In genomic region chr12:12138203-12139154, GRCh38 we compare ENCODE assay signal across 25 cellular contexts.
DNase-seq lines count a peak whose midpoint lies in the region; ATAC-seq, FAIRE-seq and TF ChIP-seq lines count a peak whose summit lies in the region.
"Had no signal": no experiment of that assay in that cellular context is flagged by ENCODE, and none has a peak within 500 bp of the region (broad histone marks: within the 10 kb centered on the region; RNA-seq: fewer than 3 reads in every experiment).

No MANE protein-coding gene starts in this region.

- no peak for DNase-seq in Calu3
- peak; percentile 35 for DNase-seq in bronchial epithelial cell (ENCODE audit: low read depth)
- DNase-seq in hepatocyte (ENCODE audit: low spot score), result peak; percentile 7
- no peak for DNase-seq in pancreas
- no peak for DNase-seq in esophagus squamous epithelium (lab: John Stamatoyannopoulos, UW)
- DNase-seq: AML-193; C1 segment of cervical spinal cord; CD8-positive, alpha-beta memory T cell; EL; GF-D8; GM23248; H9; HFFc6; Kasumi-1; MG63; NCI-H1417 treated with DMSO at 0.1 percent for 48 hours; NCI-H187 treated with DMSO at 0.1 percent for 48 hours; NCI-H2107; PC-9; SHP77 treated with DMSO at 0.1 percent for 48 hours had no signal

- H3K36me3 ChIP-seq in bronchial epithelial cell (ENCODE audit: control insufficient read depth, insufficient read depth, low read length), result no peaks in the 10 kb centered on the region
- no peaks in the 10 kb centered on the region for H3K36me3 ChIP-seq in hepatocyte (replicated peaks; ENCODE audit: insufficient read depth, low read depth)
- H3K36me3 ChIP-seq in pancreas, result peaks cover 0 to 9% (median 0%) of the 10 kb centered on the region in 3 donors
- H3K36me3 ChIP-seq in esophagus squamous epithelium, result peaks cover 0 to 24% (median 0%) of the 10 kb centered on the region in 3 donors

- no peak overlapping the region for H2AFZ ChIP-seq in hepatocyte
- H2AFZ ChIP-seq: GM23248, PC-9 had no signal

- no peaks in the 10 kb centered on the region for H3K9me3 ChIP-seq in hepatocyte (ENCODE audit: low read depth)
- H3K9me3 ChIP-seq in pancreas, result no peaks in the 10 kb centered on the region
- no peaks in the 10 kb centered on the region for H3K9me3 ChIP-seq in esophagus squamous epithelium
- H3K9me3 ChIP-seq: MG63 had no signal

- ATAC-seq in pancreas (peak; percentile 15 to 50 (median 36)), HG03439 (IDR thresholded peaks at IDR 0.05; ENCODE audit: unreplicated experiment) (no peak), GM19328 (IDR thresholded peaks at IDR 0.05; ENCODE audit: unreplicated experiment) (no peak)

- CTCF ChIA-PET in Calu3 (lab: Charles Lee), result interaction anchor here (1.3 kb wide), 1 partner anchor 10 kb away, joined by 3 read pairs; no protein-coding TSS in a partner anchor

- H3K27me3 Mint-ChIP-seq in Calu3 (ENCODE audit: unreplicated experiment), result no peaks in the 10 kb centered on the region

- FAIRE-seq in bronchial epithelial cell (lab: Jason Lieb, UNC) (no peak), pancreas (lab: Jason Lieb, UNC) (no peak)
- FAIRE-seq: D721Med had no signal

- H3K9me2 ChIP-seq in hepatocyte (replicated peaks; ENCODE audit: insufficient read depth), result no peaks in the 10 kb centered on the region

- peak overlapping the region; percentile 28 for H3K4me2 ChIP-seq in hepatocyte
- H3K4me2 ChIP-seq: PC-9 had no signal

- no peaks in the 10 kb centered on the region for H3K4me1 ChIP-seq in hepatocyte (ENCODE audit: insufficient read depth)
- H3K4me1 ChIP-seq in pancreas, result peaks cover 0 to 12% (median 0%) of the 10 kb centered on the region in 3 donors
- H3K4me1 ChIP-seq in esophagus squamous epithelium, result no peaks in the 10 kb centered on the region

- intact Hi-C loops in Calu3 (cut with micrococcal nuclease; ENCODE audit: unreplicated experiment) (no loop called here), pancreas (cut with DNase I) (no loop called here), esophagus squamous epithelium (cut with DNase I) (no loop called here)

- H3K79me2 ChIP-seq in hepatocyte, result peaks cover 4% of the 10 kb centered on the region

- H3K36me3 Mint-ChIP-seq in Calu3 (ENCODE audit: insufficient read depth, unreplicated experiment), result peaks cover 16% of the 10 kb centered on the region

- peak overlapping the region; percentile 4 for H3K4me3 Mint-ChIP-seq in Calu3 (ENCODE audit: low read depth, unreplicated experiment)
- H3K4me3 Mint-ChIP-seq: CD8-positive, alpha-beta memory T cell; H9; HFFc6 had no signal

- H4K20me1 ChIP-seq in hepatocyte (ENCODE audit: insufficient read depth, poor library complexity, severe bottlenecking), result no peaks in the 10 kb centered on the region

- TF ChIP-seq POLR2A in esophagus squamous epithelium (IDR thresholded peaks at IDR 0.05), result no peak

- H3K4me3 ChIP-seq in bronchial epithelial cell (ENCODE audit: low read depth, low read length), result no peak overlapping the region
- no peak overlapping the region for H3K4me3 ChIP-seq in hepatocyte
- no peak overlapping the region for H3K4me3 ChIP-seq in pancreas
- no peak overlapping the region for H3K4me3 ChIP-seq in esophagus squamous epithelium
- H3K4me3 ChIP-seq: GM23248, MG63, PC-9, SK-N-MC had no signal

- H3K27me3 ChIP-seq in bronchial epithelial cell (ENCODE audit: control insufficient read depth, insufficient read depth, low read length) (no peaks in the 10 kb centered on the region), hepatocyte (no peaks in the 10 kb centered on the region), pancreas (no peaks in the 10 kb centered on the region), esophagus squamous epithelium (no peaks in the 10 kb centered on the region)
- H3K27me3 ChIP-seq: MG63 had no signal

- H3K4me1 Mint-ChIP-seq in Calu3 (ENCODE audit: low read depth, unreplicated experiment), result peaks cover 22% of the 10 kb centered on the region
- H3K4me1 Mint-ChIP-seq: CD8-positive, alpha-beta memory T cell had no signal

- 71% methylated on average over 3 of the region's 3 CpGs for WGBS in hepatocyte (ENCODE audit: low lambda C conversion rate, missing lambda C conversion rate)
- 46 to 51% methylated on average over 3 of the region's 3 CpGs for WGBS in pancreas, 2 donors
- 80 to 89% methylated on average over 3 of the region's 3 CpGs for WGBS in esophagus squamous epithelium, 2 donors

- no peak for TF ChIP-seq CTCF in Calu3 (IDR thresholded peaks at IDR 0.05; ENCODE audit: unreplicated experiment)
- no peak for TF ChIP-seq CTCF in bronchial epithelial cell (IDR thresholded peaks at IDR 0.05; ENCODE audit: insufficient read depth, low read length, severe bottlenecking)
- TF ChIP-seq CTCF in hepatocyte (IDR thresholded peaks at IDR 0.05; ENCODE audit: poor library complexity), result no peak
- TF ChIP-seq CTCF in pancreas (IDR thresholded peaks at IDR 0.05), result no peak
- TF ChIP-seq CTCF in esophagus squamous epithelium (IDR thresholded peaks at IDR 0.05), result no peak

- H3K9me3 Mint-ChIP-seq in Calu3 (ENCODE audit: low read depth, unreplicated experiment), result no peaks in the 10 kb centered on the region
- H3K9me3 Mint-ChIP-seq: CD8-positive, alpha-beta memory T cell; H9; HFFc6 had no signal

- H3K27ac Mint-ChIP-seq in Calu3 (ENCODE audit: unreplicated experiment), result peak overlapping the region; percentile 1
- H3K27ac Mint-ChIP-seq: CD8-positive, alpha-beta memory T cell; HFFc6 had no signal

- no TSS peak for BruUV-seq in Calu3 (replicated peaks; lab: Mats Ljungman, UMichigan)

- H3K27ac ChIP-seq in hepatocyte, result peak overlapping the region; percentile 31
- no peak overlapping the region for H3K27ac ChIP-seq in pancreas
- H3K27ac ChIP-seq in esophagus squamous epithelium, result no peak overlapping the region
- H3K27ac ChIP-seq: GM23248, PC-9, RWPE1, SK-N-MC had no signal

Comparison
In these comparisons a context has a peak if more than half of its experiments do, and no peak if none do; other contexts are left out.
1. DNase-seq: peak in bronchial epithelial cell (single experiment) and hepatocyte (single experiment); none in Calu3 (single experiment), pancreas (0 of 6) and esophagus squamous epithelium (single experiment).
2. ATAC-seq: peak in pancreas (4 of 4); none in HG03439 (single experiment) and GM19328 (single experiment).